ENCODE assay signal across 22 cellular contexts in genomic region chr5:107242411-107242810, GRCh38.
"Had no signal": no experiment of that assay in that cellular context is flagged by ENCODE, and none has a peak within 500 bp of the region (broad histone marks: within the 10 kb centered on the region; RNA-seq: fewer than 3 reads in every experiment).

No MANE protein-coding gene starts in this region.

- H3K36me3 Mint-ChIP-seq: activated CD4-positive, alpha-beta memory T cell treated with anti-CD3 and anti-CD28 coated beads for 36 hours; activated naive CD8-positive, alpha-beta T cell treated with anti-CD3 and anti-CD28 coated beads, Interleukin-2, amount 10 ng/mL, durations not matched to agents 7 days and 5 days; memory B cell had no signal

- H3K27ac Mint-ChIP-seq: activated CD4-positive, alpha-beta memory T cell treated with anti-CD3 and anti-CD28 coated beads for 36 hours; activated naive CD4-positive, alpha-beta T cell treated with anti-CD3 and anti-CD28 coated beads for 36 hours; activated naive CD8-positive, alpha-beta T cell treated with anti-CD3 and anti-CD28 coated beads, Interleukin-2, amount 10 ng/mL, durations not matched to agents 7 days and 5 days; memory B cell; T-helper 17 cell had no signal

- H3K9me3 Mint-ChIP-seq: activated CD4-positive, alpha-beta memory T cell treated with anti-CD3 and anti-CD28 coated beads for 36 hours had no signal

- H3K4me3 ChIP-seq: cardiac muscle cell, mucosa of descending colon, spleen, testis, vagina had no signal

- H3K9me3 ChIP-seq: mucosa of descending colon, spleen, testis, vagina had no signal

- H3K4me1 Mint-ChIP-seq: activated naive CD8-positive, alpha-beta T cell treated with anti-CD3 and anti-CD28 coated beads, Interleukin-2, amount 10 ng/mL, durations not matched to agents 7 days and 5 days; memory B cell; T-helper 17 cell had no signal

- H3K4me3 Mint-ChIP-seq: activated CD4-positive, alpha-beta memory T cell treated with anti-CD3 and anti-CD28 coated beads for 36 hours; activated naive CD4-positive, alpha-beta T cell treated with anti-CD3 and anti-CD28 coated beads for 36 hours; activated naive CD8-positive, alpha-beta T cell treated with anti-CD3 and anti-CD28 coated beads, Interleukin-2, amount 10 ng/mL, durations not matched to agents 7 days and 5 days; memory B cell; T-helper 17 cell had no signal

- H3K27me3 Mint-ChIP-seq: activated CD4-positive, alpha-beta memory T cell treated with anti-CD3 and anti-CD28 coated beads for 36 hours; activated naive CD8-positive, alpha-beta T cell treated with anti-CD3 and anti-CD28 coated beads, Interleukin-2, amount 10 ng/mL, durations not matched to agents 7 days and 5 days; memory B cell; T-helper 17 cell had no signal

- ATAC-seq: foreskin keratinocyte, mucosa of descending colon, T-helper 17 cell had no signal

- DNase-seq: activated CD4-positive, alpha-beta memory T cell treated with anti-CD3 and anti-CD28 coated beads for 36 hours; activated CD4-positive, alpha-beta T cell treated with anti-CD3 and anti-CD28 coated beads for 4 hours; activated CD4-positive, CD25-positive, alpha-beta regulatory T cell; activated effector memory CD4-positive, alpha-beta T cell treated with Interleukin-2 at 50 U/mL for 16 hours; activated naive CD4-positive, alpha-beta T cell treated with anti-CD3 and anti-CD28 coated beads for 36 hours; activated naive CD8-positive, alpha-beta T cell treated with anti-CD3 and anti-CD28 coated beads, Interleukin-2, amount 10 ng/mL, durations not matched to agents 7 days and 5 days; activated T-cell treated with anti-CD3 and anti-CD28 coated beads, Interleukin-2, amount 50 U/mL, for 48 hours; amygdala; erythroblast; foreskin keratinocyte; left cardiac atrium; mucosa of descending colon; retina; spleen; stimulated activated CD4-positive, alpha-beta T cell treated with anti-CD3 and anti-CD28 coated beads, Interleukin-4, amount 100 ng/mL, for 1 hour; stimulated activated naive CD4-positive, alpha-beta T cell; T-helper 17 cell; testis; trophoblast cell had no signal

- H3K27ac ChIP-seq: cardiac muscle cell, foreskin keratinocyte, spleen, testis, vagina had no signal

- H3K4me1 ChIP-seq: foreskin keratinocyte, spleen, testis, vagina had no signal

- H3K36me3 ChIP-seq: cardiac muscle cell, spleen, vagina had no signal

- H3K27me3 ChIP-seq: cardiac muscle cell, foreskin keratinocyte, spleen, testis, vagina had no signal
